ENCODE assay signal across 1 cellular context in genomic region chr6:5112065-5112799, GRCh38.
A peak's percentile ranks its signal among the peaks of the same experiment; 100 is the strongest.
TF ChIP-seq lines count a peak whose summit lies in the region.

No MANE protein-coding gene starts in this region.

TF ChIP-seq in K562, 482 proteins besides CTCF, POLR2A, EP300 and RAD21:
- no peak for TF ChIP-seq PBX2 (CRISPR knock-in tag; IDR thresholded peaks at IDR 0.05; ENCODE audit: low read depth)
- TF ChIP-seq PBX2 (tag; conservative IDR thresholded peaks at IDR 0.05; ENCODE audit: low read depth): peak; percentile 22; the same call in 1 of the 2 replicates
- no peak for TF ChIP-seq SP1 (CRISPR knock-in tag; IDR thresholded peaks at IDR 0.05)
- TF ChIP-seq SAP30 (IDR thresholded peaks at IDR 0.05; ENCODE audit: borderline replicate concordance, insufficient read depth, low read depth, low read length, poor library complexity, severe bottlenecking): no peak
- no peak for TF ChIP-seq ATF3 (IDR thresholded peaks at IDR 0.05)
- TF ChIP-seq ATF3 (CRISPR knock-in tag; conservative IDR thresholded peaks at IDR 0.05): no peak
- TF ChIP-seq CUX1 (CRISPR knock-in tag; IDR thresholded peaks at IDR 0.05): no peak
- no peak for TF ChIP-seq BMI1 (IDR thresholded peaks at IDR 0.05; ENCODE audit: low read length)
- TF ChIP-seq RBM15 (IDR thresholded peaks at IDR 0.05; ENCODE audit: insufficient read depth, low read length): no peak
- no peak for TF ChIP-seq ZNF140 (CRISPR knock-in tag; IDR thresholded peaks at IDR 0.05)
- TF ChIP-seq POLR2H (tag; IDR thresholded peaks at IDR 0.05; ENCODE audit: low read depth): no peak
- peak; percentile 77 for TF ChIP-seq FOSL1 (tag; conservative IDR thresholded peaks at IDR 0.05)
- TF ChIP-seq FOXK1 (CRISPR knock-in tag; IDR thresholded peaks at IDR 0.05; ENCODE audit: borderline replicate concordance): no peak
- TF ChIP-seq MAFG (tag; conservative IDR thresholded peaks at IDR 0.05): 0 out of 2 replicates have a peak, but pooled peaks have one; percentile 20
- TF ChIP-seq L3MBTL2 (IDR thresholded peaks at IDR 0.05): no peak
- TF ChIP-seq MEIS2 (IDR thresholded peaks at IDR 0.05; ENCODE audit: partially characterized antibody): peak; percentile 45
- TF ChIP-seq KAT7 (CRISPR knock-in tag; IDR thresholded peaks at IDR 0.05; ENCODE audit: borderline replicate concordance): no peak
- no peak for TF ChIP-seq ZSCAN32 (CRISPR knock-in tag; IDR thresholded peaks at IDR 0.05)
- no peak for TF ChIP-seq CHCHD3 (CRISPR knock-in tag; IDR thresholded peaks at IDR 0.05)
- TF ChIP-seq BDP1 (IDR thresholded peaks at IDR 0.05; ENCODE audit: insufficient read depth, insufficient read length): no peak
- no peak for TF ChIP-seq TEAD4 (IDR thresholded peaks at IDR 0.05; ENCODE audit: low read length)
- no peak for TF ChIP-seq TEAD4 (CRISPR knock-in tag; IDR thresholded peaks at IDR 0.05; ENCODE audit: borderline replicate concordance)
- TF ChIP-seq TAF7 (tag; IDR thresholded peaks at IDR 0.05): no peak
- TF ChIP-seq RREB1 (CRISPR knock-in tag; IDR thresholded peaks at IDR 0.05): no peak
- TF ChIP-seq GTF2E2 (tag; IDR thresholded peaks at IDR 0.05): no peak
- no peak for TF ChIP-seq CC2D1A (IDR thresholded peaks at IDR 0.05)
- no peak for TF ChIP-seq ETV5 (CRISPR knock-in tag; IDR thresholded peaks at IDR 0.05; ENCODE audit: low read depth)
- no peak for TF ChIP-seq ZNF316 (IDR thresholded peaks at IDR 0.05)
- no peak for TF ChIP-seq HMGN3 (IDR thresholded peaks at IDR 0.05; ENCODE audit: borderline replicate concordance, extremely low read depth, insufficient read length, low read depth, low read length)
- no peak for TF ChIP-seq ZNF75A (CRISPR knock-in tag; IDR thresholded peaks at IDR 0.05)
- TF ChIP-seq MTA2 (IDR thresholded peaks at IDR 0.05; ENCODE audit: low read depth): no peak
- no peak for TF ChIP-seq ZNF124 (CRISPR knock-in tag; IDR thresholded peaks at IDR 0.05)
- TF ChIP-seq SREBF1 (IDR thresholded peaks at IDR 0.05; ENCODE audit: borderline replicate concordance, low read depth, low read length): no peak
- no peak for TF ChIP-seq ZNF668 (CRISPR knock-in tag; IDR thresholded peaks at IDR 0.05)
